Comparison of ENCODE assay signal across 8 cellular contexts in genomic region chr2:49973917-49974368, GRCh38.
A peak's percentile ranks its signal among the peaks of the same experiment; 100 is the strongest.
DNase-seq lines count a peak whose midpoint lies in the region; ATAC-seq and TF ChIP-seq lines count a peak whose summit lies in the region.

No MANE protein-coding gene starts in this region.

- H2AFZ ChIP-seq in parathyroid adenoma, result peak overlapping the region; percentile 72

- TF ChIP-seq CTCF in breast epithelium (IDR thresholded peaks at IDR 0.05), result no peak
- no peak for TF ChIP-seq CTCF in MCF 10A (IDR thresholded peaks at IDR 0.05; ENCODE audit: unreplicated experiment)
- TF ChIP-seq CTCF in parathyroid adenoma (IDR thresholded peaks at IDR 0.05), result no peak
- TF ChIP-seq CTCF in type B pancreatic cell (conservative IDR thresholded peaks at IDR 0.05), result no peak

- no peaks in the 10 kb centered on the region for H3K9me3 Mint-ChIP-seq in MCF 10A (ENCODE audit: unreplicated experiment)
- H3K9me3 Mint-ChIP-seq in type B pancreatic cell, result no peaks in the 10 kb centered on the region

- no peak overlapping the region for H3K27ac Mint-ChIP-seq in MCF 10A (ENCODE audit: low read depth, unreplicated experiment)
- peak overlapping the region; percentile 67 for H3K27ac Mint-ChIP-seq in type B pancreatic cell

- H3K4me2 ChIP-seq in parathyroid adenoma (ENCODE audit: low read length), result peak overlapping the region; percentile 49

- H3K4me1 ChIP-seq in breast epithelium (no peaks in the 10 kb centered on the region), parathyroid adenoma (no peaks in the 10 kb centered on the region)

- POLR2A ChIA-PET in MCF 10A (lab: Yijun Ruan, JAX), result no interaction called here

- no peaks in the 10 kb centered on the region for H3K4me1 Mint-ChIP-seq in MCF 10A (ENCODE audit: insufficient read depth, unreplicated experiment)
- H3K4me1 Mint-ChIP-seq in type B pancreatic cell (ENCODE audit: unreplicated experiment), result peaks cover 15% of the 10 kb centered on the region

- no TSS peak for BruUV-seq in MCF 10A (replicated peaks; lab: Mats Ljungman, UMichigan)

- CTCF ChIA-PET in MCF 10A (lab: Yijun Ruan, JAX), result no interaction called here

- H3K27me3 Mint-ChIP-seq in MCF 10A (ENCODE audit: insufficient read depth, unreplicated experiment) (no peaks in the 10 kb centered on the region), type B pancreatic cell (no peaks in the 10 kb centered on the region)

- H3K27ac ChIP-seq in breast epithelium (peak overlapping the region in 1 of 2 donors; percentile 63), parathyroid adenoma (no peak overlapping the region)

- peak; percentile 78 for ATAC-seq in HG03520 (IDR thresholded peaks at IDR 0.05; ENCODE audit: unreplicated experiment)
- ATAC-seq in Right ventricle myocardium superior (ENCODE audit: poor library complexity), result peak; percentile 99

- H3K79me2 ChIP-seq in parathyroid adenoma, result no peaks in the 10 kb centered on the region

- DNase-seq in breast epithelium (ENCODE audit: low spot score in 2 of 2) (peak; percentile 46 to 59), MCF 10A (ENCODE audit: unreplicated experiment) (no peak), RPMI7951 (ENCODE audit: low read depth) (peak; percentile 21), Right ventricle myocardium superior (peak; percentile 81), type B pancreatic cell (ENCODE audit: extremely low spot score, unreplicated experiment) (peak; percentile 77)
- peak; percentile 7 for DNase-seq in activated gamma-delta T cell treated with anti-CD3 and anti-CD28 coated beads, Interleukin-2, amount 50 U/mL, for 16 hours (ENCODE audit: low read depth)

- H3K36me3 Mint-ChIP-seq in MCF 10A (ENCODE audit: insufficient read depth, unreplicated experiment) (no peaks in the 10 kb centered on the region), type B pancreatic cell (no peaks in the 10 kb centered on the region)

- H3K27me3 ChIP-seq in breast epithelium (no peaks in the 10 kb centered on the region), parathyroid adenoma (ENCODE audit: control insufficient read depth, insufficient read depth, low read length) (no peaks in the 10 kb centered on the region)

- no peak overlapping the region for H3K4me3 Mint-ChIP-seq in MCF 10A (ENCODE audit: unreplicated experiment)
- peak overlapping the region; percentile 93 for H3K4me3 Mint-ChIP-seq in type B pancreatic cell

- H3K4me3 ChIP-seq in breast epithelium (peak overlapping the region; percentile 1 to 69 (median 47)), parathyroid adenoma (ENCODE audit: low read depth, low read length) (peak overlapping the region; percentile 42)

- no peak for TF ChIP-seq POLR2A in breast epithelium (IDR thresholded peaks at IDR 0.05)

- H3K36me3 ChIP-seq in breast epithelium (no peaks in the 10 kb centered on the region), parathyroid adenoma (ENCODE audit: control insufficient read depth, insufficient read depth, low read length) (no peaks in the 10 kb centered on the region)

- intact Hi-C loops in breast epithelium (cut with DNase I; ENCODE audit: low total_unique reads) (no loop called here), MCF 10A (cut with micrococcal nuclease) (no loop called here), Right ventricle myocardium superior (cut with DNase I) (no loop called here)

- no peak overlapping the region for H3K9ac ChIP-seq in parathyroid adenoma

- H3K9me3 ChIP-seq in breast epithelium, result no peaks in the 10 kb centered on the region
- H3K9me3 ChIP-seq in parathyroid adenoma (ENCODE audit: control insufficient read depth, low read length), result no peaks in the 10 kb centered on the region
